Comparison of ENCODE assay signal across 8 cellular contexts in genomic region chr2:216633616-216634316, GRCh38. TPM values are rescaled to one million over a fixed set of nuclear protein-coding genes. Genes with fewer than 3 reads are reported as not detected.
A peak's percentile ranks its signal among the peaks of the same experiment; 100 is the strongest.
DNase-seq lines count a peak whose midpoint lies in the region; ATAC-seq and TF ChIP-seq lines count a peak whose summit lies in the region.

No MANE protein-coding gene starts in this region.

- ATAC-seq in T-cell (replicated peaks in 1 of 4), result peak in 3 of 4 experiments; percentile 8 to 33 (median 15)
- ATAC-seq in gastroesophageal sphincter, result peak; percentile 32

- H3K9me3 ChIP-seq in gastroesophageal sphincter, result no peaks in the 10 kb centered on the region

- CTCF ChIA-PET in activated CD4-positive, alpha-beta T cell treated with anti-CD3 and anti-CD28 coated beads, Interleukin-2, amount 10 ng/mL, durations not matched to agents 7 days and 5 days (lab: Charles Lee), result no interaction called here
- CTCF ChIA-PET in T-cell (lab: Charles Lee), result no interaction called here

- WGBS in gastroesophageal sphincter (ENCODE audit: low coverage in 1 of 2), 2 donors, result 0 to 2% methylated on average over 5 to 22 of the region's 70 CpGs

- H3K4me1 Mint-ChIP-seq in activated CD4-positive, alpha-beta T cell treated with anti-CD3 and anti-CD28 coated beads, Interleukin-2, amount 10 ng/mL, durations not matched to agents 7 days and 5 days, result peaks cover 27% of the 10 kb centered on the region
- peaks cover 16 to 31% (median 28%) of the 10 kb centered on the region in 3 donors for H3K4me1 Mint-ChIP-seq in T-cell
- peaks cover 43% of the 10 kb centered on the region for H3K4me1 Mint-ChIP-seq in progenitor cell of endocrine pancreas (ENCODE audit: low read depth)

- H3K27me3 Mint-ChIP-seq in activated CD4-positive, alpha-beta T cell treated with anti-CD3 and anti-CD28 coated beads, Interleukin-2, amount 10 ng/mL, durations not matched to agents 7 days and 5 days, result peaks cover 62% of the 10 kb centered on the region
- H3K27me3 Mint-ChIP-seq in T-cell, result peaks cover 53 to 67% of the 10 kb centered on the region in 2 donors
- no peaks in the 10 kb centered on the region for H3K27me3 Mint-ChIP-seq in progenitor cell of endocrine pancreas

- no peaks in the 10 kb centered on the region for H3K36me3 ChIP-seq in gastroesophageal sphincter

- no peak for TF ChIP-seq POLR2A in gastroesophageal sphincter (IDR thresholded peaks at IDR 0.05)

- H3K4me3 Mint-ChIP-seq in activated CD4-positive, alpha-beta T cell treated with anti-CD3 and anti-CD28 coated beads, Interleukin-2, amount 10 ng/mL, durations not matched to agents 7 days and 5 days, result peak overlapping the region; percentile 69
- peak overlapping the region; percentile 41 to 81 (median 64) for H3K4me3 Mint-ChIP-seq in T-cell
- peak overlapping the region; percentile 98 for H3K4me3 Mint-ChIP-seq in progenitor cell of endocrine pancreas (ENCODE audit: low read depth)

- H3K27me3 ChIP-seq in gastroesophageal sphincter, result peaks cover 10% of the 10 kb centered on the region

- TF ChIP-seq CTCF in gastroesophageal sphincter (IDR thresholded peaks at IDR 0.05), result peak in 2 of 4 experiments; percentile 11 to 19
- TF ChIP-seq CTCF in progenitor cell of endocrine pancreas (IDR thresholded peaks at IDR 0.05; ENCODE audit: unreplicated experiment), result peak; percentile 14

- peak overlapping the region; percentile 72 to 79 for H3K4me3 ChIP-seq in gastroesophageal sphincter

- DNase-seq in activated CD4-positive, alpha-beta T cell treated with anti-CD3 and anti-CD28 coated beads, Interleukin-2, amount 10 ng/mL, durations not matched to agents 7 days and 5 days, result no peak
- DNase-seq in activated CD4-positive, alpha-beta T cell treated with anti-CD3 and anti-CD28 coated beads for 1 hour, result no peak
- DNase-seq in T-cell (no peak), progenitor cell of endocrine pancreas (ENCODE audit: low spot score, unreplicated experiment) (peak; percentile 45), cerebellar cortex (ENCODE audit: low spot score) (no peak), NCI-H2107 (lab: John Stamatoyannopoulos, UW) (no peak)
- DNase-seq in activated effector memory CD4-positive, alpha-beta T cell treated with Interleukin-2 at 50 U/mL for 16 hours, result no peak

- POLR2A ChIA-PET in activated CD4-positive, alpha-beta T cell treated with anti-CD3 and anti-CD28 coated beads, Interleukin-2, amount 10 ng/mL, durations not matched to agents 7 days and 5 days (lab: Charles Lee), result no interaction called here
- POLR2A ChIA-PET in T-cell (lab: Charles Lee), result no interaction called here

- peaks cover 5% of the 10 kb centered on the region for H3K36me3 Mint-ChIP-seq in activated CD4-positive, alpha-beta T cell treated with anti-CD3 and anti-CD28 coated beads, Interleukin-2, amount 10 ng/mL, durations not matched to agents 7 days and 5 days (ENCODE audit: low read depth)
- H3K36me3 Mint-ChIP-seq in T-cell (no peaks in the 10 kb centered on the region), progenitor cell of endocrine pancreas (ENCODE audit: insufficient read depth) (peaks cover 5% of the 10 kb centered on the region)

- H3K27ac ChIP-seq in gastroesophageal sphincter, result peak overlapping the region; percentile 41 to 90 (median 86)

- peaks cover 0 to 60% (median 10%) of the 10 kb centered on the region in 3 donors for H3K4me1 ChIP-seq in gastroesophageal sphincter

- no peak for TF ChIP-seq EP300 in gastroesophageal sphincter (IDR thresholded peaks at IDR 0.05)

- no peaks in the 10 kb centered on the region for H3K9me3 Mint-ChIP-seq in activated CD4-positive, alpha-beta T cell treated with anti-CD3 and anti-CD28 coated beads, Interleukin-2, amount 10 ng/mL, durations not matched to agents 7 days and 5 days
- H3K9me3 Mint-ChIP-seq in T-cell (no peaks in the 10 kb centered on the region), progenitor cell of endocrine pancreas (ENCODE audit: low read depth) (no peaks in the 10 kb centered on the region)

- no peak overlapping the region for H3K27ac Mint-ChIP-seq in activated CD4-positive, alpha-beta T cell treated with anti-CD3 and anti-CD28 coated beads, Interleukin-2, amount 10 ng/mL, durations not matched to agents 7 days and 5 days
- H3K27ac Mint-ChIP-seq in T-cell (no peak overlapping the region), progenitor cell of endocrine pancreas (peak overlapping the region; percentile 84)

RNA-seq across cellular contexts. Expression of gene IGFBP2, which starts 0.5 kb away (rescaled TPM):
- 10 to 100 TPM; 10.3 to 10.9 TPM for total RNA-seq in activated CD4-positive, alpha-beta T cell treated with anti-CD3 and anti-CD28 coated beads, Interleukin-2, amount 10 ng/mL, durations not matched to agents 7 days and 5 days
- 1 to 10 TPM in 2 of 5 donors, under 1 TPM in 1, not detected in 2; 0.46 to 2.1 (median 1.8) TPM for total RNA-seq in T-cell
- total RNA-seq in gastroesophageal sphincter, result 100 to 1,000 TPM; 137 to 449 (median 301) TPM
- total RNA-seq in progenitor cell of endocrine pancreas, result 249 and 274 TPM in 2 replicates

Comparison
In these comparisons a context has a peak if more than half of its experiments do, and no peak if none do; other contexts are left out.
1. RNA of gene IGFBP2, which starts 0.5 kb away (total RNA-seq): 137 to 449 TPM in gastroesophageal sphincter and 249 to 274 TPM in progenitor cell of endocrine pancreas; 10.3 to 10.9 TPM in activated CD4-positive, alpha-beta T cell treated with anti-CD3 and anti-CD28 coated beads, Interleukin-2, amount 10 ng/mL, durations not matched to agents 7 days and 5 days and 0.46 to 2.1 TPM in T-cell; every median in the first group is over 10 times any median in the second.
2. Peak in every context shown above with its lines, with median percentiles within 50 percentile points of each other: H3K4me3 Mint-ChIP-seq.